In the genomic region with DNA sequence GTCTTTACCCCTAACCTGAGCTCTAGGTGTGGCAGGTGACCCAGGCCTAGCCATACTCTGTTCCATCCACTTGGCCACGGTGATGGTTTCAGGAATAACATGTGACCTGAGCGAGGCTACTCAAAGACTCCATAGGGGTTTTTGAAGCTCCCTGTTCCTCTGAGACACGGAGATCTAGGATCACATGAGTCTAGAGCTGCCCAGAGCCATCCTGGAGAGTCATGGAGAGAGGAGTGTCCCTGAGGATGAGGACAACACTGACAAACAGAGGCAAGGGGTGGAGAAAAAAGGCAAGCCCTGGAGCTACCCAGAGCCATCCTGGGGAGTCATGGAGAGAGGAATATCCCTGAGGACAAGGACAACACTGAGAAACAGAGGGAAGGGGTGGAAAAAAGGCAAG, we compare ENCODE assay signal across 41 cellular contexts. TPM values are rescaled to one million over a fixed set of nuclear protein-coding genes. Genes with fewer than 3 reads are reported as not detected.
"Had no signal": no experiment of that assay in that cellular context is flagged by ENCODE, and none has a peak within 500 bp of the region (broad histone marks: within the 10 kb centered on the region; RNA-seq: fewer than 3 reads in every experiment).

No MANE protein-coding gene starts in this region.

- ATAC-seq: activated naive CD4-positive, alpha-beta T cell treated with anti-CD3 and anti-CD28 coated beads, Interleukin-2, amount 50 U/mL, for 72 hours; activated naive CD8-positive, alpha-beta T cell treated with anti-CD3 and anti-CD28 coated beads, Interleukin-2, amount 50 U/mL, for 24 hours; activated T-cell treated with anti-CD3 and anti-CD28 coated beads, Interleukin-2, amount 50 U/mL, for 4 hours; activated T-cell treated with anti-CD3 and anti-CD28 coated beads, Interleukin-2, amount 50 U/mL, for 72 hours; activated T-helper 17 cell treated with anti-CD3 and anti-CD28 coated beads, Interleukin-2, amount 50 U/mL, for 72 hours; body of pancreas had no signal

- H3K27ac ChIP-seq: adrenal gland, ascending aorta, body of pancreas, brain microvascular endothelial cell, breast epithelium, cardiac muscle cell had no signal

- H3K4me1 Mint-ChIP-seq: activated naive CD4-positive, alpha-beta T cell treated with anti-CD3 and anti-CD28 coated beads, Interleukin-2, amount 10 ng/mL, durations not matched to agents 7 days and 5 days; activated naive CD4-positive, alpha-beta T cell treated with anti-CD3 and anti-CD28 coated beads, Interleukin-2, amount 50 U/mL, for 24 hours; activated naive CD8-positive, alpha-beta T cell treated with anti-CD3 and anti-CD28 coated beads for 36 hours; activated naive CD8-positive, alpha-beta T cell treated with anti-CD3 and anti-CD28 coated beads, Interleukin-2, amount 10 ng/mL, durations not matched to agents 7 days and 5 days; activated naive CD8-positive, alpha-beta T cell treated with anti-CD3 and anti-CD28 coated beads, Interleukin-2, amount 50 U/mL, for 24 hours; activated T-helper 17 cell treated with anti-CD3 and anti-CD28 coated beads, Interleukin-2, amount 50 U/mL, for 72 hours; central memory CD8-positive, alpha-beta T cell had no signal

- H3K4me3 ChIP-seq: adrenal gland, ascending aorta, body of pancreas, breast epithelium, cardiac muscle cell had no signal

- H3K27me3 ChIP-seq: adrenal gland, ascending aorta, body of pancreas, brain microvascular endothelial cell, breast epithelium, cardiac muscle cell had no signal

- H3K4me1 ChIP-seq: adrenal gland, ascending aorta, breast epithelium had no signal

- H3K27ac Mint-ChIP-seq: activated naive CD4-positive, alpha-beta T cell treated with anti-CD3 and anti-CD28 coated beads for 36 hours; activated naive CD4-positive, alpha-beta T cell treated with anti-CD3 and anti-CD28 coated beads, Interleukin-2, amount 10 ng/mL, durations not matched to agents 7 days and 5 days; activated naive CD4-positive, alpha-beta T cell treated with anti-CD3 and anti-CD28 coated beads, Interleukin-2, amount 50 U/mL, for 24 hours; activated naive CD4-positive, alpha-beta T cell treated with anti-CD3 and anti-CD28 coated beads, Interleukin-2, amount 50 U/mL, for 72 hours; activated naive CD8-positive, alpha-beta T cell; activated naive CD8-positive, alpha-beta T cell treated with anti-CD3 and anti-CD28 coated beads for 36 hours; activated naive CD8-positive, alpha-beta T cell treated with anti-CD3 and anti-CD28 coated beads, Interleukin-2, amount 10 ng/mL, durations not matched to agents 7 days and 5 days; activated naive CD8-positive, alpha-beta T cell treated with anti-CD3 and anti-CD28 coated beads, Interleukin-2, amount 50 U/mL, for 24 hours; activated T-cell treated with anti-CD3 and anti-CD28 coated beads, Interleukin-2, amount 50 U/mL, for 24 hours; activated T-cell treated with anti-CD3 and anti-CD28 coated beads, Interleukin-2, amount 50 U/mL, for 72 hours; activated T-helper 1 cell treated with anti-CD3 and anti-CD28 coated beads, Interleukin-12 subunit alpha, Interleukin-12 subunit beta, Interleukin-2, Interleukin-4 antibody, amounts not matched to agents 30 ng/mL and 10 ng/mL and 1 ng/mL, durations not matched to agents 14 hours and 24 hours and 36 hours; activated T-helper 17 cell treated with anti-CD3 and anti-CD28 coated beads, Interleukin-2, amount 50 U/mL, for 72 hours; activated T-helper 2 cell treated with anti-CD3 and anti-CD28 coated beads, Interferon-gamma antibody, Interleukin-2, Interleukin-4, amounts not matched to agents 10 μg/mL and 5 μg/mL and 100 μg/mL, durations not matched to agents 14 hours and 24 hours and 36 hours; brain had no signal

- H3K36me3 Mint-ChIP-seq: activated naive CD4-positive, alpha-beta T cell treated with anti-CD3 and anti-CD28 coated beads, Interleukin-2, amount 10 ng/mL, durations not matched to agents 7 days and 5 days; activated naive CD4-positive, alpha-beta T cell treated with anti-CD3 and anti-CD28 coated beads, Interleukin-2, amount 50 U/mL, for 24 hours; activated naive CD4-positive, alpha-beta T cell treated with anti-CD3 and anti-CD28 coated beads, Interleukin-2, amount 50 U/mL, for 72 hours; activated naive CD8-positive, alpha-beta T cell; activated naive CD8-positive, alpha-beta T cell treated with anti-CD3 and anti-CD28 coated beads for 36 hours; activated naive CD8-positive, alpha-beta T cell treated with anti-CD3 and anti-CD28 coated beads, Interleukin-2, amount 10 ng/mL, durations not matched to agents 7 days and 5 days; brain had no signal

- H3K4me3 Mint-ChIP-seq: activated naive CD4-positive, alpha-beta T cell treated with anti-CD3 and anti-CD28 coated beads for 36 hours; activated naive CD4-positive, alpha-beta T cell treated with anti-CD3 and anti-CD28 coated beads, Interleukin-2, amount 10 ng/mL, durations not matched to agents 7 days and 5 days; activated naive CD4-positive, alpha-beta T cell treated with anti-CD3 and anti-CD28 coated beads, Interleukin-2, amount 50 U/mL, for 24 hours; activated naive CD8-positive, alpha-beta T cell; activated naive CD8-positive, alpha-beta T cell treated with anti-CD3 and anti-CD28 coated beads for 36 hours; activated naive CD8-positive, alpha-beta T cell treated with anti-CD3 and anti-CD28 coated beads, Interleukin-2, amount 10 ng/mL, durations not matched to agents 7 days and 5 days; activated naive CD8-positive, alpha-beta T cell treated with anti-CD3 and anti-CD28 coated beads, Interleukin-2, amount 50 U/mL, for 24 hours; activated T-cell treated with anti-CD3 and anti-CD28 coated beads, Interleukin-2, amount 50 U/mL, for 24 hours; activated T-cell treated with anti-CD3 and anti-CD28 coated beads, Interleukin-2, amount 50 U/mL, for 4 hours; activated T-cell treated with anti-CD3 and anti-CD28 coated beads, Interleukin-2, amount 50 U/mL, for 72 hours; activated T-helper 1 cell treated with anti-CD3 and anti-CD28 coated beads, Interleukin-12 subunit alpha, Interleukin-12 subunit beta, Interleukin-2, Interleukin-4 antibody, amounts not matched to agents 30 ng/mL and 10 ng/mL and 1 ng/mL, durations not matched to agents 14 hours and 24 hours and 36 hours; activated T-helper 17 cell treated with anti-CD3 and anti-CD28 coated beads, Interleukin-2, amount 50 U/mL, for 72 hours; brain; central memory CD8-positive, alpha-beta T cell had no signal

- H3K9me3 Mint-ChIP-seq: activated naive CD4-positive, alpha-beta T cell treated with anti-CD3 and anti-CD28 coated beads for 36 hours; activated naive CD4-positive, alpha-beta T cell treated with anti-CD3 and anti-CD28 coated beads, Interleukin-2, amount 10 ng/mL, durations not matched to agents 7 days and 5 days; activated naive CD4-positive, alpha-beta T cell treated with anti-CD3 and anti-CD28 coated beads, Interleukin-2, amount 50 U/mL, for 24 hours; activated naive CD4-positive, alpha-beta T cell treated with anti-CD3 and anti-CD28 coated beads, Interleukin-2, amount 50 U/mL, for 72 hours; activated naive CD8-positive, alpha-beta T cell treated with anti-CD3 and anti-CD28 coated beads for 36 hours; activated naive CD8-positive, alpha-beta T cell treated with anti-CD3 and anti-CD28 coated beads, Interleukin-2, amount 10 ng/mL, durations not matched to agents 7 days and 5 days; activated naive CD8-positive, alpha-beta T cell treated with anti-CD3 and anti-CD28 coated beads, Interleukin-2, amount 50 U/mL, for 24 hours; activated T-cell treated with anti-CD3 and anti-CD28 coated beads, Interleukin-2, amount 50 U/mL, for 24 hours; activated T-cell treated with anti-CD3 and anti-CD28 coated beads, Interleukin-2, amount 50 U/mL, for 4 hours; activated T-cell treated with anti-CD3 and anti-CD28 coated beads, Interleukin-2, amount 50 U/mL, for 72 hours; activated T-helper 1 cell treated with anti-CD3 and anti-CD28 coated beads, Interleukin-12 subunit alpha, Interleukin-12 subunit beta, Interleukin-2, Interleukin-4 antibody, amounts not matched to agents 30 ng/mL and 10 ng/mL and 1 ng/mL, durations not matched to agents 14 hours and 24 hours and 36 hours; activated T-helper 17 cell treated with anti-CD3 and anti-CD28 coated beads, Interleukin-2, amount 50 U/mL, for 72 hours; activated T-helper 2 cell treated with anti-CD3 and anti-CD28 coated beads, Interferon-gamma antibody, Interleukin-2, Interleukin-4, amounts not matched to agents 10 μg/mL and 5 μg/mL and 100 μg/mL, durations not matched to agents 14 hours and 24 hours and 36 hours; central memory CD8-positive, alpha-beta T cell had no signal

- H3K9me3 ChIP-seq: adrenal gland, ascending aorta, body of pancreas, breast epithelium had no signal

- H3K36me3 ChIP-seq: adrenal gland, brain microvascular endothelial cell, breast epithelium, cardiac muscle cell had no signal

- DNase-seq: activated effector memory CD4-positive, alpha-beta T cell treated with anti-CD3 and anti-CD28 coated beads, Interleukin-2, amount 50 U/mL, for 16 hours; activated effector memory CD4-positive, alpha-beta T cell treated with Interleukin-2 at 50 U/mL for 16 hours; activated gamma-delta T cell; activated gamma-delta T cell treated with Interleukin-2 at 50 U/mL for 16 hours; activated naive CD4-positive, alpha-beta T cell; activated naive CD4-positive, alpha-beta T cell treated with anti-CD3 and anti-CD28 coated beads for 36 hours; activated naive CD4-positive, alpha-beta T cell treated with anti-CD3 and anti-CD28 coated beads, Interleukin-2, amount 10 ng/mL, durations not matched to agents 7 days and 5 days; activated naive CD4-positive, alpha-beta T cell treated with anti-CD3 and anti-CD28 coated beads, Interleukin-2, amount 50 U/mL, for 16 hours; activated naive CD4-positive, alpha-beta T cell treated with Interleukin-2 at 50 U/mL for 16 hours; activated naive CD8-positive, alpha-beta T cell treated with anti-CD3 and anti-CD28 coated beads for 36 hours; activated naive CD8-positive, alpha-beta T cell treated with anti-CD3 and anti-CD28 coated beads, Interleukin-2, amount 10 ng/mL, durations not matched to agents 7 days and 5 days; activated naive CD8-positive, alpha-beta T cell treated with anti-CD3 and anti-CD28 coated beads, Interleukin-2, amount 50 U/mL, for 24 hours; activated T-cell treated with anti-CD3 and anti-CD28 coated beads, Interleukin-2, amount 50 U/mL, for 24 hours; activated T-cell treated with anti-CD3 and anti-CD28 coated beads, Interleukin-2, amount 50 U/mL, for 4 hours; activated T-cell treated with anti-CD3 and anti-CD28 coated beads, Interleukin-2, amount 50 U/mL, for 48 hours; activated T-cell treated with anti-CD3 and anti-CD28 coated beads, Interleukin-2, amount 50 U/mL, for 72 hours; adrenal gland; amniotic stem cell; amygdala; anterior cingulate cortex; aorta; body of pancreas; brain microvascular endothelial cell; caudate nucleus; central memory CD4-positive, alpha-beta T cell; cerebellar nuclear complex had no signal

RNA-seq across cellular contexts. Expression of gene PCA3, which starts 29.5 kb away (rescaled TPM):
- total RNA-seq: activated naive CD4-positive, alpha-beta T cell treated with anti-CD3 and anti-CD28 coated beads for 36 hours; activated naive CD4-positive, alpha-beta T cell treated with anti-CD3 and anti-CD28 coated beads, Interleukin-2, amount 50 U/mL, for 72 hours; activated naive CD8-positive, alpha-beta T cell treated with anti-CD3 and anti-CD28 coated beads for 36 hours; activated naive CD8-positive, alpha-beta T cell treated with anti-CD3 and anti-CD28 coated beads, Interleukin-2, amount 10 ng/mL, durations not matched to agents 7 days and 5 days; activated T-cell treated with anti-CD3 and anti-CD28 coated beads, Interleukin-2, amount 50 U/mL, for 4 hours; activated T-cell treated with anti-CD3 and anti-CD28 coated beads, Interleukin-2, amount 50 U/mL, for 72 hours; activated T-helper 1 cell treated with anti-CD3 and anti-CD28 coated beads, Interleukin-12 subunit alpha, Interleukin-12 subunit beta, Interleukin-2, Interleukin-4 antibody, amounts not matched to agents 30 ng/mL and 10 ng/mL and 1 ng/mL, durations not matched to agents 14 hours and 24 hours and 36 hours; activated T-helper 17 cell treated with anti-CD3 and anti-CD28 coated beads, Interleukin-2, amount 50 U/mL, for 72 hours; activated T-helper 2 cell treated with anti-CD3 and anti-CD28 coated beads, Interferon-gamma antibody, Interleukin-2, Interleukin-4, amounts not matched to agents 10 μg/mL and 5 μg/mL and 100 μg/mL, durations not matched to agents 14 hours and 24 hours and 36 hours; ascending aorta; astrocyte; body of pancreas; bronchial epithelial cell; cardiac muscle cell; cardiac septum; chondrocyte had no signal
- polyA plus RNA-seq: adrenal gland, cardiac muscle cell had no signal
